28 cellular contexts compared by ENCODE assay signal in the genomic region with DNA sequence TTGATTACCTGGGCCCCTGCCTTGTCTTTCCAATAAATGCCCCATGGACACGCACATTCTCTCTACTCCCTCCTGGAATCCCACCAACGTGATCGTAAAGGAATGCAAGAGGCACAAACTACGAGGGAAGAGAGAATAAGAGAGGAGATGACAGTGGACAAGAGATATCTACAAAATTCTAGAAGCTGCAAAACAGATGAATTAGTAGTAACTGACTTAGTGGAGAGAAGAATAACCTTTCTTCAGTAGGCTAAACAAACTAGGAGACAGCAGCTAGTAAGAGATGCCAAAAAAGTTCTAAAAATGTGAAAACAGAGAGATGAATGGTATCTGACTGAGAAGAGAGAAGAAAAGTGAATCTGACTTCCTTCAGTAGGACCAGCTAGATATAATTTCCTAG. TPM values are rescaled to one million over a fixed set of nuclear protein-coding genes. Genes with fewer than 3 reads are reported as not detected.
"Had no signal": no experiment of that assay in that cellular context is flagged by ENCODE, and none has a peak within 500 bp of the region (broad histone marks: within the 10 kb centered on the region; RNA-seq: fewer than 3 reads in every experiment).

No MANE protein-coding gene starts in this region.

- H3K27me3 ChIP-seq: stomach, suprapubic skin, testis, thyroid gland, tibial artery, tibial nerve, transverse colon, upper lobe of left lung, upper lobe of right lung, uterus, vagina had no signal

- H3K27ac ChIP-seq: stomach, suprapubic skin, testis, thoracic aorta, thyroid gland, tibial artery, tibial nerve, transverse colon, upper lobe of left lung, upper lobe of right lung, uterus, vagina had no signal

- H3K4me1 Mint-ChIP-seq: stimulated activated effector memory CD8-positive, alpha-beta T cell treated with anti-CD3 and anti-CD28 coated beads, Interleukin-12 subunit alpha, Interleukin-12 subunit beta, amount 100 ng/mL, for 72 hours; stimulated activated memory B cell treated with anti-CD40 and anti-IgM and Interleukin-4, amounts not matched to agents 10 μg/mL and 1 μg/mL and 100 μg/mL, for 72 hours; stimulated activated naive B cell treated with anti-CD40 and anti-IgM and Interleukin-4, amounts not matched to agents 10 μg/mL and 1 μg/mL and 100 μg/mL, for 72 hours; stimulated activated naive CD8-positive, alpha-beta T cell treated with anti-CD3 and anti-CD28 coated beads, Interleukin-15, amount 100 ng/mL, for 72 hours had no signal

- H3K36me3 ChIP-seq: stomach, suprapubic skin, thoracic aorta, thyroid gland, tibial artery, tibial nerve, transverse colon, upper lobe of left lung, upper lobe of right lung, uterus, vagina had no signal

- H3K9me3 ChIP-seq: suprapubic skin, testis, thyroid gland, upper lobe of right lung, uterus, vagina had no signal

- H3K4me1 ChIP-seq: stomach, suprapubic skin, testis, tibial artery, transverse colon, upper lobe of left lung, upper lobe of right lung, uterus, vagina had no signal

- H3K27ac Mint-ChIP-seq: stimulated activated effector memory CD8-positive, alpha-beta T cell treated with anti-CD3 and anti-CD28 coated beads, Interleukin-12 subunit alpha, Interleukin-12 subunit beta, amount 100 ng/mL, for 72 hours; stimulated activated memory B cell treated with anti-CD40 and anti-IgM and Interleukin-4, amounts not matched to agents 10 μg/mL and 1 μg/mL and 100 μg/mL, for 72 hours; stimulated activated naive B cell treated with anti-CD40 and anti-IgM and Interleukin-4, amounts not matched to agents 10 μg/mL and 1 μg/mL and 100 μg/mL, for 72 hours; stimulated activated naive CD8-positive, alpha-beta T cell treated with anti-CD3 and anti-CD28 coated beads, Interleukin-15, amount 100 ng/mL, for 72 hours; stimulated activated naive CD8-positive, alpha-beta T cell treated with anti-CD3 and anti-CD28 coated beads, Interleukin-15, Interleukin-2, amounts not matched to agents 100 ng/mL and 50 ng/mL, for 24 hours; type B pancreatic cell had no signal

- H3K27me3 Mint-ChIP-seq: stimulated activated memory B cell treated with anti-CD40 and anti-IgM and Interleukin-4, amounts not matched to agents 10 μg/mL and 1 μg/mL and 100 μg/mL, for 72 hours; stimulated activated naive B cell treated with anti-CD40 and anti-IgM and Interleukin-4, amounts not matched to agents 10 μg/mL and 1 μg/mL and 100 μg/mL, for 72 hours; stimulated activated naive CD8-positive, alpha-beta T cell treated with anti-CD3 and anti-CD28 coated beads, Interleukin-15, Interleukin-2, amounts not matched to agents 100 ng/mL and 50 ng/mL, for 24 hours; type B pancreatic cell had no signal

- H3K36me3 Mint-ChIP-seq: stimulated activated effector memory CD8-positive, alpha-beta T cell treated with anti-CD3 and anti-CD28 coated beads, Interleukin-12 subunit alpha, Interleukin-12 subunit beta, amount 100 ng/mL, for 72 hours; stimulated activated memory B cell treated with anti-CD40 and anti-IgM and Interleukin-4, amounts not matched to agents 10 μg/mL and 1 μg/mL and 100 μg/mL, for 72 hours; stimulated activated naive B cell treated with anti-CD40 and anti-IgM and Interleukin-4, amounts not matched to agents 10 μg/mL and 1 μg/mL and 100 μg/mL, for 72 hours; type B pancreatic cell had no signal

- DNase-seq: stimulated activated CD4-positive, alpha-beta T cell treated with anti-CD3 and anti-CD28 coated beads, Interleukin-2, amount 100 ng/mL, for 48 hours; stimulated activated CD4-positive, alpha-beta T cell treated with anti-CD3 and anti-CD28 coated beads, Interleukin-4, amount 100 ng/mL, for 1 hour; stimulated activated CD4-positive, alpha-beta T cell treated with anti-CD3 and anti-CD28 coated beads, Interleukin-4, amount 100 ng/mL, for 24 hours; stimulated activated CD4-positive, alpha-beta T cell treated with anti-CD3 and anti-CD28 coated beads, Interleukin-4, amount 100 ng/mL, for 4 hours; stimulated activated CD8-positive, alpha-beta memory T cell treated with anti-CD3 and anti-CD28 coated beads, Interleukin-4, amount 100 ng/mL, for 48 hours; stimulated activated naive B cell treated with anti-CD40 and anti-IgM and Interleukin-4, amounts not matched to agents 10 μg/mL and 1 μg/mL and 100 μg/mL, for 72 hours; stimulated activated naive CD4-positive, alpha-beta T cell; stimulated activated naive CD4-positive, alpha-beta T cell treated with Interleukin-2 at 50 U/mL for 16 hours; stimulated activated naive CD8-positive, alpha-beta T cell treated with anti-CD3 and anti-CD28 coated beads, Interleukin-15, amount 100 ng/mL, for 72 hours; stimulated activated naive CD8-positive, alpha-beta T cell treated with anti-CD3 and anti-CD28 coated beads, Interleukin-15, Interleukin-2, amounts not matched to agents 100 U/mL and 50 U/mL, for 24 hours; stomach; substantia nigra; testis; thyroid gland; tibial artery; transverse colon; upper lobe of left lung; upper lobe of right lung; uterus had no signal

- H3K4me3 ChIP-seq: stomach, suprapubic skin, testis, thoracic aorta, thyroid gland, tibial artery, tibial nerve, transverse colon, upper lobe of left lung, upper lobe of right lung, uterus, vagina had no signal

- H3K4me3 Mint-ChIP-seq: stimulated activated effector memory CD8-positive, alpha-beta T cell treated with anti-CD3 and anti-CD28 coated beads, Interleukin-12 subunit alpha, Interleukin-12 subunit beta, amount 100 ng/mL, for 72 hours; stimulated activated memory B cell treated with anti-CD40 and anti-IgM and Interleukin-4, amounts not matched to agents 10 μg/mL and 1 μg/mL and 100 μg/mL, for 72 hours; stimulated activated naive B cell treated with anti-CD40 and anti-IgM and Interleukin-4, amounts not matched to agents 10 μg/mL and 1 μg/mL and 100 μg/mL, for 72 hours; stimulated activated naive CD8-positive, alpha-beta T cell treated with anti-CD3 and anti-CD28 coated beads, Interleukin-15, amount 100 ng/mL, for 72 hours; stimulated activated naive CD8-positive, alpha-beta T cell treated with anti-CD3 and anti-CD28 coated beads, Interleukin-15, Interleukin-2, amounts not matched to agents 100 ng/mL and 50 ng/mL, for 24 hours; type B pancreatic cell had no signal

- ATAC-seq: stimulated activated effector memory CD8-positive, alpha-beta T cell treated with anti-CD3 and anti-CD28 coated beads, Interleukin-12 subunit alpha, Interleukin-12 subunit beta, amount 100 ng/mL, for 72 hours; stimulated activated memory B cell treated with anti-CD40 and anti-IgM and Interleukin-4, amounts not matched to agents 10 μg/mL and 1 μg/mL and 100 μg/mL, for 72 hours; stimulated activated naive B cell treated with anti-CD40 and anti-IgM and Interleukin-4, amounts not matched to agents 10 μg/mL and 1 μg/mL and 100 μg/mL, for 72 hours; stimulated activated naive CD8-positive, alpha-beta T cell treated with anti-CD3 and anti-CD28 coated beads, Interleukin-15, amount 100 ng/mL, for 72 hours; stimulated activated naive CD8-positive, alpha-beta T cell treated with anti-CD3 and anti-CD28 coated beads, Interleukin-15, Interleukin-2, amounts not matched to agents 100 U/mL and 50 U/mL, for 24 hours; upper lobe of right lung had no signal

RNA-seq across cellular contexts. Expression of gene MYCN, which starts 43.5 kb away (rescaled TPM):
- total RNA-seq: subcutaneous adipose tissue had no signal
